In genomic region chr11:64070301-64070656, GRCh38 we compare ENCODE assay signal across 19 cellular contexts. TPM values are rescaled to one million over a fixed set of nuclear protein-coding genes. Genes with fewer than 3 reads are reported as not detected.
"Had no signal": no experiment of that assay in that cellular context is flagged by ENCODE, and none has a peak within 500 bp of the region (broad histone marks: within the 10 kb centered on the region; RNA-seq: fewer than 3 reads in every experiment).

No MANE protein-coding gene starts in this region.

- H3K36me3 ChIP-seq: ascending aorta, gastrocnemius medialis, heart right ventricle, thyroid gland had no signal

- DNase-seq: activated CD4-positive, alpha-beta T cell treated with anti-CD3 and anti-CD28 coated beads, Interleukin-2, amount 50 U/mL, for 1 hour; activated naive CD4-positive, alpha-beta T cell treated with Interleukin-2 at 50 U/mL for 16 hours; activated T-cell treated with anti-CD3 and anti-CD28 coated beads for 4 hours; dermis blood vessel endothelial cell; gastrocnemius medialis; heart right ventricle; mucosa of descending colon; naive thymus-derived CD4-positive, alpha-beta T cell; nucleus accumbens; posterior cingulate gyrus; stimulated activated CD4-positive, alpha-beta T cell treated with anti-CD3 and anti-CD28 coated beads, Interleukin-2, amount 100 ng/mL, for 48 hours; stimulated activated naive B cell treated with anti-CD40 and anti-IgM and Interleukin-4, amounts not matched to agents 10 μg/mL and 1 μg/mL and 100 μg/mL, for 72 hours; thyroid gland had no signal

- H3K27ac ChIP-seq: ascending aorta, gastrocnemius medialis, heart right ventricle, thyroid gland had no signal

- H3K27me3 ChIP-seq: ascending aorta, gastrocnemius medialis, heart right ventricle, thyroid gland had no signal

- H3K4me1 Mint-ChIP-seq: stimulated activated naive B cell treated with anti-CD40 and anti-IgM and Interleukin-4, amounts not matched to agents 10 μg/mL and 1 μg/mL and 100 μg/mL, for 72 hours had no signal

- H3K4me3 ChIP-seq: ascending aorta, gastrocnemius medialis, heart right ventricle, mucosa of descending colon, thyroid gland had no signal

- H3K27me3 Mint-ChIP-seq: activated T-helper 17 cell treated with anti-CD3 and anti-CD28 coated beads, Interleukin-2, amount 50 U/mL, for 72 hours; naive thymus-derived CD4-positive, alpha-beta T cell; stimulated activated naive B cell treated with anti-CD40 and anti-IgM and Interleukin-4, amounts not matched to agents 10 μg/mL and 1 μg/mL and 100 μg/mL, for 72 hours had no signal

- H3K9me3 Mint-ChIP-seq: activated T-helper 17 cell treated with anti-CD3 and anti-CD28 coated beads, Interleukin-2, amount 50 U/mL, for 72 hours; stimulated activated naive B cell treated with anti-CD40 and anti-IgM and Interleukin-4, amounts not matched to agents 10 μg/mL and 1 μg/mL and 100 μg/mL, for 72 hours had no signal

- H3K27ac Mint-ChIP-seq: activated T-helper 17 cell treated with anti-CD3 and anti-CD28 coated beads, Interleukin-2, amount 50 U/mL, for 72 hours; naive thymus-derived CD4-positive, alpha-beta T cell; stimulated activated naive B cell treated with anti-CD40 and anti-IgM and Interleukin-4, amounts not matched to agents 10 μg/mL and 1 μg/mL and 100 μg/mL, for 72 hours had no signal

- H3K4me1 ChIP-seq: ascending aorta, thyroid gland had no signal

- H3K9me3 ChIP-seq: ascending aorta, gastrocnemius medialis, heart right ventricle, mucosa of descending colon, thyroid gland had no signal

- H3K4me3 Mint-ChIP-seq: activated T-helper 17 cell treated with anti-CD3 and anti-CD28 coated beads, Interleukin-2, amount 50 U/mL, for 72 hours; naive thymus-derived CD4-positive, alpha-beta T cell; stimulated activated naive B cell treated with anti-CD40 and anti-IgM and Interleukin-4, amounts not matched to agents 10 μg/mL and 1 μg/mL and 100 μg/mL, for 72 hours had no signal

- H3K36me3 Mint-ChIP-seq: naive thymus-derived CD4-positive, alpha-beta T cell; stimulated activated naive B cell treated with anti-CD40 and anti-IgM and Interleukin-4, amounts not matched to agents 10 μg/mL and 1 μg/mL and 100 μg/mL, for 72 hours had no signal

RNA-seq across cellular contexts. Expression of gene FLRT1, which starts 34.5 kb away (rescaled TPM):
- total RNA-seq: activated T-helper 17 cell treated with anti-CD3 and anti-CD28 coated beads, Interleukin-2, amount 50 U/mL, for 72 hours; dermis blood vessel endothelial cell; epithelial cell of proximal tubule; gastrocnemius medialis; left lobe of liver; lung microvascular endothelial cell; naive thymus-derived CD4-positive, alpha-beta T cell; T-helper 2 cell treated with Interferon-gamma antibody and Interleukin-4, amounts not matched to agents 100 ng/mL and 5 ng/mL, for 36 hours had no signal
